8 cellular contexts compared by ENCODE assay signal in the genomic region with DNA sequence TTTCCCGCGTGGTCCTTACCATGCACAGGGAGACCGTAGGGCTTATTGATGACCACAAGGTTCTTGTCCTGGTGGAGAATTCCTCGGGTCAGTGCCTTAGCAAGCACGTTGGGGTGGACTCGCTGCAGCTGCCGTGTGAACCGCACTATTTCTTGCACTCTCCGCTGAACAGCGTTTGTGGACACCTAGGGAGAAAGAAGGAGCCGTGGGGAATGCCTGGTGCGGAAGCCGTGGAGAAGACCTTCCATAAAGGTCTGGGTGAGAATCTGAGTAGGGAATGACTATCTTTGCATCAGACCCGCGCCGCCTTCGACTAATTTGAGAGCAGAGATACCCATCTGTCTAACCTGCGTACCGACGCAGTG. TPM values are rescaled to one million over a fixed set of nuclear protein-coding genes. Genes with fewer than 3 reads are reported as not detected.
DNase-seq lines count a peak whose midpoint lies in the region; ATAC-seq and TF ChIP-seq lines count a peak whose summit lies in the region.

No MANE protein-coding gene starts in this region.

- H3K9me3 ChIP-seq in CD4-positive, alpha-beta T cell (ENCODE audit: control insufficient read depth, low read length), result no peaks in the 10 kb centered on the region
- H3K9me3 ChIP-seq in MG63, result no peaks in the 10 kb centered on the region
- no peaks in the 10 kb centered on the region for H3K9me3 ChIP-seq in ectodermal cell (ENCODE audit: control insufficient read depth, low read length)

- H3K4me3 ChIP-seq in MG63 (peak overlapping the region; percentile 98), ectodermal cell (ENCODE audit: insufficient read depth, low read depth, low read length) (peak overlapping the region; percentile 99)

- CTCF ChIA-PET in CD4-positive, alpha-beta T cell (lab: Charles Lee), result no interaction called here

- H3K27me3 ChIP-seq in CD4-positive, alpha-beta T cell (ENCODE audit: control insufficient read depth, insufficient read depth, low read length), result no peaks in the 10 kb centered on the region
- H3K27me3 ChIP-seq in MG63 (no peaks in the 10 kb centered on the region), ectodermal cell (ENCODE audit: control insufficient read depth, insufficient read depth, low read length, poor library complexity, severe bottlenecking) (no peaks in the 10 kb centered on the region)

- WGBS in ectodermal cell, 2 experiments, result 6% methylated on average over 20 of the region's 20 CpGs

- peak overlapping the region; percentile 93 for H3K27ac Mint-ChIP-seq in CD4-positive, alpha-beta T cell
- peak overlapping the region; percentile 99 for H3K27ac Mint-ChIP-seq in nephron progenitor cell

- POLR2A ChIA-PET in CD4-positive, alpha-beta T cell (lab: Charles Lee), result interaction anchor here (0.7 to 3.4 kb wide), 7 partner anchors 10 to 585 kb away, joined by 3 to 21 read pairs (median 3); a partner anchor contains a TSS

- H3K27ac ChIP-seq in CD4-positive, alpha-beta T cell (ENCODE audit: low read depth, low read length), result no peak overlapping the region
- H3K27ac ChIP-seq in ectodermal cell (ENCODE audit: insufficient read depth, low read depth, low read length, poor library complexity, severe bottlenecking), result peak overlapping the region; percentile 23

- H3K9me3 Mint-ChIP-seq in CD4-positive, alpha-beta T cell, result no peaks in the 10 kb centered on the region
- no peaks in the 10 kb centered on the region for H3K9me3 Mint-ChIP-seq in nephron progenitor cell

- H3K4me3 Mint-ChIP-seq in CD4-positive, alpha-beta T cell, result peak overlapping the region; percentile 100
- H3K4me3 Mint-ChIP-seq in nephron progenitor cell, result peak overlapping the region; percentile 96

- no peak for ATAC-seq in CD4-positive, alpha-beta T cell (ENCODE audit: poor library complexity)

- peaks cover 56% of the 10 kb centered on the region for H3K36me3 Mint-ChIP-seq in CD4-positive, alpha-beta T cell (ENCODE audit: low read depth)
- H3K36me3 Mint-ChIP-seq in nephron progenitor cell (ENCODE audit: low read depth), result peaks cover 33% of the 10 kb centered on the region

- H3K36me3 ChIP-seq in MG63 (peaks cover 40% of the 10 kb centered on the region), ectodermal cell (ENCODE audit: control insufficient read depth, insufficient read depth, low read length) (peaks cover 9% of the 10 kb centered on the region)

- no peak for DNase-seq in CD4-positive, alpha-beta T cell
- DNase-seq in MG63, result no peak
- DNase-seq in nephron progenitor cell, result peak; percentile 32
- DNase-seq in OCI-M1 (lab: John Stamatoyannopoulos, UW), result no peak
- no peak for DNase-seq in NCI-H2227 treated with DMSO at 0.1 percent for 48 hours (lab: John Stamatoyannopoulos, UW)
- DNase-seq in SKM-1 treated with dmso at 0.1 percent for 144 hours (lab: John Stamatoyannopoulos, UW; ENCODE audit: unreplicated experiment), result no peak
- DNase-seq in stimulated activated CD4-positive, alpha-beta T cell treated with anti-CD3 and anti-CD28 coated beads, Interleukin-4, amount 100 ng/mL, for 24 hours, result no peak

- TF ChIP-seq CTCF in CD4-positive, alpha-beta T cell (IDR thresholded peaks at IDR 0.05), result no peak
- no peak for TF ChIP-seq CTCF in nephron progenitor cell (IDR thresholded peaks at IDR 0.05)

- no peaks in the 10 kb centered on the region for H3K27me3 Mint-ChIP-seq in CD4-positive, alpha-beta T cell
- no peaks in the 10 kb centered on the region for H3K27me3 Mint-ChIP-seq in nephron progenitor cell (ENCODE audit: low read depth, poor library complexity)

- H3K4me1 ChIP-seq in ectodermal cell (ENCODE audit: control insufficient read depth, insufficient read depth, low read length), result peaks cover 9% of the 10 kb centered on the region

- intact Hi-C loops in CD4-positive, alpha-beta T cell (cut with DNase I, micrococcal nuclease), result loop anchor here (1.0 to 10.0 kb wide), 10 partner anchors 56 to 1256 kb away; a partner anchor contains a TSS

- H3K4me1 Mint-ChIP-seq in CD4-positive, alpha-beta T cell (ENCODE audit: low read depth), result peaks cover 57% of the 10 kb centered on the region
- peaks cover 38% of the 10 kb centered on the region for H3K4me1 Mint-ChIP-seq in nephron progenitor cell

RNA-seq across cellular contexts. Expression of a gene that starts 0.6 kb away (rescaled TPM):
- total RNA-seq in CD4-positive, alpha-beta T cell, result 10 to 100 TPM; 33.1 to 37.6 TPM
- total RNA-seq in MG63 (2014; rRNA removed; shearing (Covaris generic); ENCODE audit: low replicate concordance), result 18.8 and 29.0 TPM in 2 replicates
- 40.4 TPM for polyA plus RNA-seq in ectodermal cell (2013, experiment 1 of 4)
- polyA plus RNA-seq in ectodermal cell (2013, experiment 2 of 4), result 42.7 TPM
- polyA plus RNA-seq in ectodermal cell (2013, experiment 3 of 4), result 30.1 TPM
- polyA plus RNA-seq in ectodermal cell (2013, experiment 4 of 4), result 35.7 TPM

RNA-seq across cellular contexts. Expression of a gene that starts 0.7 kb away (rescaled TPM):
- total RNA-seq in CD4-positive, alpha-beta T cell, result 1 to 10 TPM; 1.0 to 1.8 TPM
- total RNA-seq in MG63 (2014; rRNA removed; shearing (Covaris generic); ENCODE audit: low replicate concordance), result 16.9 and 19.8 TPM in 2 replicates
- 46.4 TPM for polyA plus RNA-seq in ectodermal cell (2013, experiment 1 of 4)
- polyA plus RNA-seq in ectodermal cell (2013, experiment 2 of 4), result 47.1 TPM
- polyA plus RNA-seq in ectodermal cell (2013, experiment 3 of 4), result 33.8 TPM
- 36.5 TPM for polyA plus RNA-seq in ectodermal cell (2013, experiment 4 of 4)

RNA-seq across cellular contexts. Expression of a gene that starts 57.8 kb away (rescaled TPM):
- total RNA-seq in CD4-positive, alpha-beta T cell, result 100 to 1,000 TPM; 198 to 206 TPM
- total RNA-seq in MG63 (2014; rRNA removed; shearing (Covaris generic); ENCODE audit: low replicate concordance), result 88.3 and 102 TPM in 2 replicates
- polyA plus RNA-seq in ectodermal cell (2013, experiment 1 of 4), result 54.0 TPM
- polyA plus RNA-seq in ectodermal cell (2013, experiment 2 of 4), result 60.4 TPM
- polyA plus RNA-seq in ectodermal cell (2013, experiment 3 of 4), result 51.3 TPM
- 56.9 TPM for polyA plus RNA-seq in ectodermal cell (2013, experiment 4 of 4)

RNA-seq across cellular contexts. Expression of a gene that starts 58.1 kb away (rescaled TPM):
- total RNA-seq in CD4-positive, alpha-beta T cell, result 10 to 100 TPM; 25.3 to 29.0 TPM
- total RNA-seq in MG63 (2014; rRNA removed; shearing (Covaris generic); ENCODE audit: low replicate concordance), result 26.8 and 33.2 TPM in 2 replicates
- 61.8 TPM for polyA plus RNA-seq in ectodermal cell (2013, experiment 1 of 4)
- polyA plus RNA-seq in ectodermal cell (2013, experiment 2 of 4), result 67.7 TPM
- 42.9 TPM for polyA plus RNA-seq in ectodermal cell (2013, experiment 3 of 4)
- 44.7 TPM for polyA plus RNA-seq in ectodermal cell (2013, experiment 4 of 4)
